13 cellular contexts compared by ENCODE assay signal in genomic region chr1:178371999-178372398, GRCh38.
A peak's percentile ranks its signal among the peaks of the same experiment; 100 is the strongest.
DNase-seq lines count a peak whose midpoint lies in the region; ATAC-seq and TF ChIP-seq lines count a peak whose summit lies in the region.
"Had no signal": no experiment of that assay in that cellular context is flagged by ENCODE, and none has a peak within 500 bp of the region (broad histone marks: within the 10 kb centered on the region; RNA-seq: fewer than 3 reads in every experiment).

No MANE protein-coding gene starts in this region.

- peak overlapping the region; percentile 50 for H2AFZ ChIP-seq in neuron (ENCODE audit: low read depth, low read length)

- no peaks in the 10 kb centered on the region for H3K4me1 Mint-ChIP-seq in effector memory CD8-positive, alpha-beta T cell (ENCODE audit: low read depth in 2 of 2)
- H3K4me1 Mint-ChIP-seq: activated naive CD8-positive, alpha-beta T cell treated with anti-CD3 and anti-CD28 coated beads, Interleukin-2, amount 10 ng/mL, durations not matched to agents 7 days and 5 days had no signal

- TF ChIP-seq CTCF in AG04450 (IDR thresholded peaks at IDR 0.05; ENCODE audit: low read depth, low read length) (no peak), fibroblast of pulmonary artery (IDR thresholded peaks at IDR 0.05; ENCODE audit: low read length, missing control alignments) (no peak)

- H3K36me3 Mint-ChIP-seq in effector memory CD8-positive, alpha-beta T cell (ENCODE audit: insufficient read depth) = no peaks in the 10 kb centered on the region
- H3K36me3 Mint-ChIP-seq: activated naive CD8-positive, alpha-beta T cell treated with anti-CD3 and anti-CD28 coated beads, Interleukin-2, amount 10 ng/mL, durations not matched to agents 7 days and 5 days had no signal

- H3K4me1 ChIP-seq in SJCRH30 (peaks cover 14% of the 10 kb centered on the region), neuron (ENCODE audit: insufficient read depth, low read length) (peaks cover 25% of the 10 kb centered on the region)

- no peak overlapping the region for H3K27ac Mint-ChIP-seq in effector memory CD8-positive, alpha-beta T cell
- H3K27ac Mint-ChIP-seq: activated naive CD8-positive, alpha-beta T cell treated with anti-CD3 and anti-CD28 coated beads, Interleukin-2, amount 10 ng/mL, durations not matched to agents 7 days and 5 days had no signal

- H3K27me3 ChIP-seq in AG04450 (ENCODE audit: control insufficient read depth, insufficient read depth, low read length) (no peaks in the 10 kb centered on the region), SJCRH30 (no peaks in the 10 kb centered on the region), neuron (ENCODE audit: insufficient read depth, low read length) (no peaks in the 10 kb centered on the region)
- H3K27me3 ChIP-seq: vagina had no signal

- DNase-seq in AG04450 (ENCODE audit: low read depth, low spot score) (no peak), SJCRH30 (peak in 1 of 2 experiments; percentile 30), fibroblast of pulmonary artery (ENCODE audit: low read depth) (no peak), foreskin melanocyte (no peak), NK-92 (lab: John Stamatoyannopoulos, UW; ENCODE audit: unreplicated experiment) (no peak), MV-4-11 (lab: John Stamatoyannopoulos, UW) (no peak)
- no peak for DNase-seq in effector memory CD8-positive, alpha-beta T cell
- DNase-seq: activated naive CD8-positive, alpha-beta T cell treated with anti-CD3 and anti-CD28 coated beads, Interleukin-2, amount 10 ng/mL, durations not matched to agents 7 days and 5 days; effector memory CD4-positive, alpha-beta T cell; NCI-H2081; stimulated activated CD4-positive, alpha-beta T cell treated with anti-CD3 and anti-CD28 coated beads, Interleukin-12 subunit alpha, Interleukin-12 subunit beta, amount 100 ng/mL, for 4 hours had no signal

- ATAC-seq in effector memory CD8-positive, alpha-beta T cell (replicated peaks) = no peak

- H3K9me3 ChIP-seq in AG04450 (ENCODE audit: control insufficient read depth, insufficient read depth, low read length) (no peaks in the 10 kb centered on the region), SJCRH30 (replicated peaks) (no peaks in the 10 kb centered on the region), neuron (ENCODE audit: low read length) (no peaks in the 10 kb centered on the region)
- H3K9me3 ChIP-seq: vagina had no signal

- POLR2A ChIA-PET in AG04450 (lab: Yijun Ruan, JAX) = interaction anchor here (0.8 kb wide), 1 partner anchor 59 kb away, joined by 5 read pairs; no protein-coding TSS in a partner anchor

- H3K27me3 Mint-ChIP-seq in effector memory CD8-positive, alpha-beta T cell = no peaks in the 10 kb centered on the region

- H3K9me3 Mint-ChIP-seq in effector memory CD8-positive, alpha-beta T cell = no peaks in the 10 kb centered on the region
- H3K9me3 Mint-ChIP-seq: activated naive CD8-positive, alpha-beta T cell treated with anti-CD3 and anti-CD28 coated beads, Interleukin-2, amount 10 ng/mL, durations not matched to agents 7 days and 5 days had no signal

- CTCF ChIA-PET in AG04450 (lab: Charles Lee) = interaction anchor here (1.5 to 2.2 kb wide), 2 partner anchors 130 to 340 kb away, joined by 4 to 7 read pairs; no protein-coding TSS in a partner anchor

- H3K27ac ChIP-seq in AG04450 (ENCODE audit: low read depth, low read length) = no peak overlapping the region
- no peak overlapping the region for H3K27ac ChIP-seq in SJCRH30
- H3K27ac ChIP-seq: vagina had no signal

- no peaks in the 10 kb centered on the region for H3K36me3 ChIP-seq in SJCRH30
- H3K36me3 ChIP-seq in neuron (ENCODE audit: insufficient read depth, low read length) = no peaks in the 10 kb centered on the region
- H3K36me3 ChIP-seq: vagina had no signal

- H3K4me3 ChIP-seq in AG04450 (ENCODE audit: low read depth, low read length) = peak overlapping the region; percentile 54
- 0 out of 2 replicates have a peak overlapping the region, but pooled peaks have one; percentile 1 for H3K4me3 ChIP-seq in SJCRH30
- H3K4me3 ChIP-seq in fibroblast of pulmonary artery (replicated peaks; ENCODE audit: low read depth, low read length) = peak overlapping the region; percentile 52
- peak overlapping the region; percentile 91 for H3K4me3 ChIP-seq in neuron (ENCODE audit: low read length)

- H3K4me3 Mint-ChIP-seq in effector memory CD8-positive, alpha-beta T cell = no peak overlapping the region
- H3K4me3 Mint-ChIP-seq: activated naive CD8-positive, alpha-beta T cell treated with anti-CD3 and anti-CD28 coated beads, Interleukin-2, amount 10 ng/mL, durations not matched to agents 7 days and 5 days had no signal

Comparison
In these comparisons a context has a peak if more than half of its experiments do, and no peak if none do; other contexts are left out.
1. H3K4me3 ChIP-seq: peak in every context shown above with its lines; median percentile 91 in neuron; 54 in AG04450; 52 in fibroblast of pulmonary artery; 1 in SJCRH30.